20 cellular contexts compared by ENCODE assay signal in the genomic region with DNA sequence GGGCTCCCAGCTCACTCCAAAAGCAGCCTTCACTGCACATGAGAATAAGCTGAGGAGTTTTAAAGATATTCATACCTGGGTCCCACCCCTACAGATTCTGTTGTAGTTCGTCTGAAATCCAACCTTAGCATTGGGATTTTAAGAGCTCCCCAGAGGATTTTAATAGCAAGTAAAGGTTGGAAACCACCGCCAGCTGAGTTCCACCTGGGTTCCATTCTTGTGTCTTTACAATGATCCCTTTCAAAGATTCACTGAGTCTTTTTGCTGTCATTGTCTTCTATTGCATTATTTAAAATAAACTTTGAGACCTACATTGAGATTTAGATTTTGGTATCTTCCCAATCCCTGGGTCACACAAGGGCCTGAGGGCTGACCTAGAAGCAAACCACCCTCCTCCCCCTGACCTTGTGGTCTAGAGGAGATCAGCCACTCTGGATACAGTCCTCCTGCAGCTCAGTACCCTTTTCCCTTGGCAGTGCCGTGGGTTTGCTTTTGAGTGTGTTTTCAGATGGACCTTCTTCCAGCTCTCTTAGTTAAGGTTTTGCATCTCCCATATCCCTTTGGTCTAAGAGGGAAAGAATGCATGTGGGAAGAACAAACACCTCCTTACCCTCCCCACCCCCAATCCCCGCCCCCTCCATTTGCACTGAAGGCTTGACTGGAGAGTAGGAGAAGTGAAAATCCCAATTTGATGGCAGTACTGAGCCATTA. TPM values are rescaled to one million over a fixed set of nuclear protein-coding genes. Genes with fewer than 3 reads are reported as not detected.
A peak's percentile ranks its signal among the peaks of the same experiment; 100 is the strongest.
DNase-seq lines count a peak whose midpoint lies in the region; ATAC-seq and TF ChIP-seq lines count a peak whose summit lies in the region.
"Had no signal": no experiment of that assay in that cellular context is flagged by ENCODE, and none has a peak within 500 bp of the region (broad histone marks: within the 10 kb centered on the region; RNA-seq: fewer than 3 reads in every experiment).

No MANE protein-coding gene starts in this region.

- no peak overlapping the region for H3K4ac ChIP-seq in H9 (ENCODE audit: low read depth, low read length)

- no peak overlapping the region for H3K14ac ChIP-seq in H9 (ENCODE audit: insufficient read depth, low read length)

- no peak overlapping the region for H3K56ac ChIP-seq in H9 (ENCODE audit: insufficient read length, low read depth, low read length)

- H3K27ac ChIP-seq in H9 (ENCODE audit: insufficient read length, low read depth, low read length) (peak overlapping the region; percentile 82), endodermal cell (ENCODE audit: low read depth, low read length) (no peak overlapping the region)
- H3K27ac ChIP-seq: esophagus squamous epithelium, HL-60, spleen, upper lobe of left lung had no signal

- H3K9me3 ChIP-seq in H9 (ENCODE audit: control insufficient read depth, low read depth, low read length) (no peaks in the 10 kb centered on the region), endodermal cell (ENCODE audit: control insufficient read depth, low read length) (no peaks in the 10 kb centered on the region)
- H3K9me3 ChIP-seq: esophagus squamous epithelium, spleen, upper lobe of left lung had no signal

- H2AK5ac ChIP-seq in H9 (ENCODE audit: insufficient read length, low read length) = no peak overlapping the region

- H3K4me3 ChIP-seq in endodermal cell (ENCODE audit: low read length) = no peak overlapping the region
- H3K4me3 ChIP-seq: esophagus squamous epithelium, spleen, upper lobe of left lung had no signal

- no peaks in the 10 kb centered on the region for H3K79me1 ChIP-seq in H9 (ENCODE audit: insufficient read depth, low read depth, low read length, poor library complexity, severe bottlenecking)

- H3K23ac ChIP-seq in H9 (ENCODE audit: insufficient read length, low read depth, low read length) = no peak overlapping the region

- peak overlapping the region; percentile 46 to 76 for H3K4me3 Mint-ChIP-seq in H9
- H3K4me3 Mint-ChIP-seq in endodermal cell = peak overlapping the region; percentile 34
- no peak overlapping the region for H3K4me3 Mint-ChIP-seq in nephron progenitor cell
- H3K4me3 Mint-ChIP-seq: activated naive CD8-positive, alpha-beta T cell treated with anti-CD3 and anti-CD28 coated beads for 36 hours; activated T-helper 1 cell treated with anti-CD3 and anti-CD28 coated beads, Interleukin-12 subunit alpha, Interleukin-12 subunit beta, Interleukin-2, Interleukin-4 antibody, amounts not matched to agents 30 ng/mL and 10 ng/mL and 1 ng/mL, durations not matched to agents 14 hours and 24 hours and 36 hours; CD8-positive, alpha-beta T cell; HFFc6; immature natural killer cell had no signal

- peaks cover 10% of the 10 kb centered on the region; the same call in 1 of the 2 replicates for H3K4me1 ChIP-seq in H9 (ENCODE audit: insufficient read depth, low read length)
- H3K4me1 ChIP-seq in endodermal cell (ENCODE audit: control insufficient read depth, insufficient read depth, low read length) = peaks cover 6% of the 10 kb centered on the region
- H3K4me1 ChIP-seq: esophagus squamous epithelium, upper lobe of left lung had no signal

- no peak overlapping the region for H2BK15ac ChIP-seq in H9 (ENCODE audit: low read depth, low read length)

- no peaks in the 10 kb centered on the region for H3K79me2 ChIP-seq in H9 (ENCODE audit: insufficient read depth, low read length)

- no peaks in the 10 kb centered on the region for H3K36me3 ChIP-seq in endodermal cell (ENCODE audit: control insufficient read depth, insufficient read depth, low read length)
- H3K36me3 ChIP-seq: esophagus squamous epithelium, spleen, upper lobe of left lung had no signal

- TF ChIP-seq CTCF in H9 (conservative IDR thresholded peaks at IDR 0.05) (no peak), endodermal cell (conservative IDR thresholded peaks at IDR 0.05) (no peak), nephron progenitor cell (IDR thresholded peaks at IDR 0.05) (no peak)

- no peak overlapping the region for H4K91ac ChIP-seq in H9 (ENCODE audit: insufficient read length, low read depth, low read length)

- H3K36me3 Mint-ChIP-seq in H9 (ENCODE audit: insufficient read depth in 1 of 3, low read depth in 3 of 3) (peaks cover 0 to 10% (median 0%) of the 10 kb centered on the region in 3 experiments; a peak in 3 of 7 replicates), endodermal cell (ENCODE audit: low read depth) (no peaks in the 10 kb centered on the region), nephron progenitor cell (ENCODE audit: low read depth) (no peaks in the 10 kb centered on the region)
- H3K36me3 Mint-ChIP-seq: CD8-positive, alpha-beta T cell; immature natural killer cell had no signal

- peak; percentile 75 for DNase-seq in H9
- peak; percentile 27 for DNase-seq in NCI-H69 (lab: John Stamatoyannopoulos, UW)
- peak; percentile 86 for DNase-seq in endodermal cell
- DNase-seq in nephron progenitor cell = no peak
- DNase-seq in NCI-H2081 treated with DMSO at 0.1 percent for 48 hours (lab: John Stamatoyannopoulos, UW) = no peak
- DNase-seq: activated naive CD8-positive, alpha-beta T cell treated with anti-CD3 and anti-CD28 coated beads for 36 hours; CD8-positive, alpha-beta T cell; cerebellar nuclear complex; DMS153; effector CD4-positive, alpha-beta T cell; esophagus squamous epithelium; HFFc6; immature natural killer cell; NCI-H510A; spleen; upper lobe of left lung had no signal

- H3T11ph ChIP-seq in H9 (ENCODE audit: low read length) = no peak overlapping the region

- peak overlapping the region; percentile 68 for H3K4me2 ChIP-seq in H9 (ENCODE audit: insufficient read depth, insufficient read length, low read length)

- H3K18ac ChIP-seq in H9 (ENCODE audit: insufficient read length, low read depth, low read length) = no peak overlapping the region

- H3K27me3 Mint-ChIP-seq in H9 (ENCODE audit: low read depth) (no peaks in the 10 kb centered on the region), endodermal cell (ENCODE audit: insufficient read depth) (no peaks in the 10 kb centered on the region), nephron progenitor cell (ENCODE audit: low read depth, poor library complexity) (peaks cover 16% of the 10 kb centered on the region)
- H3K27me3 Mint-ChIP-seq: activated naive CD8-positive, alpha-beta T cell treated with anti-CD3 and anti-CD28 coated beads for 36 hours had no signal

- peaks cover 35 to 38% of the 10 kb centered on the region in 2 experiments for H3K4me1 Mint-ChIP-seq in H9
- peaks cover 17% of the 10 kb centered on the region for H3K4me1 Mint-ChIP-seq in endodermal cell
- peaks cover 17% of the 10 kb centered on the region for H3K4me1 Mint-ChIP-seq in nephron progenitor cell
- H3K4me1 Mint-ChIP-seq: activated naive CD8-positive, alpha-beta T cell treated with anti-CD3 and anti-CD28 coated beads for 36 hours; immature natural killer cell had no signal

- WGBS in H9 (ENCODE audit: extremely low coverage, insufficient read length, low lambda C conversion rate) = no CpG with 5 or more reads among the region's 4 CpGs
- 44 to 69% methylated on average over 2 to 3 of the region's 4 CpGs for WGBS in endodermal cell (ENCODE audit: insufficient coverage in 1 of 2, insufficient read length in 1 of 2), 2 experiments

- H3K9me3 Mint-ChIP-seq in H9 (no peaks in the 10 kb centered on the region; a peak in 1 of 5 replicates), endodermal cell (peaks cover 1% of the 10 kb centered on the region), nephron progenitor cell (no peaks in the 10 kb centered on the region)
- H3K9me3 Mint-ChIP-seq: activated naive CD8-positive, alpha-beta T cell treated with anti-CD3 and anti-CD28 coated beads for 36 hours; activated T-helper 1 cell treated with anti-CD3 and anti-CD28 coated beads, Interleukin-12 subunit alpha, Interleukin-12 subunit beta, Interleukin-2, Interleukin-4 antibody, amounts not matched to agents 30 ng/mL and 10 ng/mL and 1 ng/mL, durations not matched to agents 14 hours and 24 hours and 36 hours; CD8-positive, alpha-beta T cell; HFFc6 had no signal

- no peaks in the 10 kb centered on the region for H3K23me2 ChIP-seq in H9 (ENCODE audit: insufficient read length, low read depth, low read length, poor library complexity, severe bottlenecking)

- ATAC-seq in HG02798 (IDR thresholded peaks at IDR 0.05; ENCODE audit: poor library complexity, unreplicated experiment) (no peak), GM19035 (IDR thresholded peaks at IDR 0.05; ENCODE audit: unreplicated experiment) (no peak)
- ATAC-seq: CD8-positive, alpha-beta T cell had no signal

- no peak overlapping the region for H4K8ac ChIP-seq in H9 (replicated peaks; ENCODE audit: insufficient read length, low read depth, low read length)

- H2BK12ac ChIP-seq in H9 (ENCODE audit: insufficient read length, low read depth, low read length) = no peak overlapping the region

- no peak overlapping the region for H2BK5ac ChIP-seq in H9 (ENCODE audit: insufficient read length, low read length)

- H4K5ac ChIP-seq in H9 (ENCODE audit: insufficient read length, low read depth, low read length) = no peak overlapping the region

- no peak overlapping the region for H2AFZ ChIP-seq in H9 (ENCODE audit: low read length)

- no peak overlapping the region for H2BK20ac ChIP-seq in H9 (ENCODE audit: low read depth, low read length, poor library complexity, severe bottlenecking)

- peak overlapping the region; percentile 94 to 99 (median 96) for H3K27ac Mint-ChIP-seq in H9
- peak overlapping the region; percentile 89 for H3K27ac Mint-ChIP-seq in endodermal cell
- H3K27ac Mint-ChIP-seq in nephron progenitor cell = peak overlapping the region; percentile 29
- H3K27ac Mint-ChIP-seq: activated naive CD8-positive, alpha-beta T cell treated with anti-CD3 and anti-CD28 coated beads for 36 hours; activated T-helper 1 cell treated with anti-CD3 and anti-CD28 coated beads, Interleukin-12 subunit alpha, Interleukin-12 subunit beta, Interleukin-2, Interleukin-4 antibody, amounts not matched to agents 30 ng/mL and 10 ng/mL and 1 ng/mL, durations not matched to agents 14 hours and 24 hours and 36 hours; CD8-positive, alpha-beta T cell; HFFc6; immature natural killer cell had no signal

- H2BK120ac ChIP-seq in H9 (ENCODE audit: low read depth, low read length, poor library complexity, severe bottlenecking) = no peak overlapping the region

- peak overlapping the region; percentile 18 for H3K9ac ChIP-seq in H9 (ENCODE audit: extremely low read depth, insufficient read length, low read length)
- no peak overlapping the region for H3K9ac ChIP-seq in endodermal cell (ENCODE audit: extremely low read depth, low read length, poor library complexity, severe bottlenecking)

- H3K27me3 ChIP-seq in H9 (ENCODE audit: insufficient read depth, low read length) (no peaks in the 10 kb centered on the region), endodermal cell (ENCODE audit: control insufficient read depth, insufficient read depth, low read length, poor library complexity, severe bottlenecking) (no peaks in the 10 kb centered on the region)
- H3K27me3 ChIP-seq: esophagus squamous epithelium, spleen, upper lobe of left lung had no signal

- H4K20me1 ChIP-seq in H9 (ENCODE audit: control insufficient read depth, insufficient read depth, insufficient read length) = no peaks in the 10 kb centered on the region

RNA-seq across cellular contexts. Expression of a gene that starts 22.6 kb away (rescaled TPM):
- total RNA-seq in H9 (2021) = 76.7 and 83.8 TPM in 2 replicates
- total RNA-seq in endodermal cell = 10 to 100 TPM; 30.2 to 36.7 TPM
- 29.7 TPM for polyA plus RNA-seq in endodermal cell (2013, experiment 1 of 2)
- polyA plus RNA-seq in endodermal cell (2013, experiment 2 of 2) = 26.4 TPM

RNA-seq across cellular contexts. Expression of a gene that starts 23.9 kb away (rescaled TPM):
- total RNA-seq in H9 (2021) = 0.85 and 0.90 TPM in 2 replicates
- under 1 TPM in 1 of 2 donors, not detected in 1; 0.59 TPM for total RNA-seq in endodermal cell
- 9.9 TPM for polyA plus RNA-seq in endodermal cell (2013, experiment 1 of 2)
- 8.2 TPM for polyA plus RNA-seq in endodermal cell (2013, experiment 2 of 2)
- total RNA-seq: CD8-positive, alpha-beta T cell had no signal

Comparison
In these comparisons a context has a peak if more than half of its experiments do, and no peak if none do; other contexts are left out.
1. DNase-seq: peak in H9 (single experiment), NCI-H69 (single experiment) and endodermal cell (single experiment); none in nephron progenitor cell (single experiment) and NCI-H2081 treated with DMSO at 0.1 percent for 48 hours (single experiment).
2. H3K27ac Mint-ChIP-seq: peak in every context shown above with its lines; median percentile 96 in H9; 89 in endodermal cell; 29 in nephron progenitor cell.